ENCODE assay signal across 16 cellular contexts in the genomic region with DNA sequence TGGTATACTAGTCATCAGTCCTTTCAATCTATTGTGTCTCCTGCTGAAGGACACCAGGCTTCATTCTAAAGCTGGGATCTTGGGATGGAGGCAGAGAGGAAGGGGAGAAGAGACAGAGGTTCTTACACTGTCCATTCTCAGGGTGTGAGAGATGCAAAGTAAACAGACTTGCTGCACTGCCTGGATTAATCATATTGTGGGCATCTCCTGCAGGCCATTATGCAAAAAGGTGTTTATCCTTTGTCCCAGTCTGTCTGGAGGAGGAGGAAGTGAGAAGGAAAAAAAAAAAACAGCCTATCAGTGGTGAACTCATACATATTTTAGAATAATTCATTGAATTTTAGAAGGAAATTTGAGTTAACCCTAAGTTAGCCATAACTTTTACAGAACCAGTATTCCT.
"Had no signal": no experiment of that assay in that cellular context is flagged by ENCODE, and none has a peak within 500 bp of the region (broad histone marks: within the 10 kb centered on the region; RNA-seq: fewer than 3 reads in every experiment).

No MANE protein-coding gene starts in this region.

- ATAC-seq: left ventricle myocardium superior, natural killer cell had no signal

- H3K4me3 ChIP-seq: hepatocyte, tibial artery had no signal

- H3K27ac ChIP-seq: brain microvascular endothelial cell, hepatocyte, tibial artery had no signal

- H3K4me1 ChIP-seq: tibial artery had no signal

- H3K36me3 ChIP-seq: brain microvascular endothelial cell, tibial artery had no signal

- H3K27me3 ChIP-seq: brain microvascular endothelial cell, hepatocyte, tibial artery had no signal

- DNase-seq: activated naive CD8-positive, alpha-beta T cell treated with anti-CD3 and anti-CD28 coated beads, Interleukin-2, amount 10 ng/mL, durations not matched to agents 7 days and 5 days; brain microvascular endothelial cell; cerebellar nuclear complex; effector memory CD4-positive, alpha-beta T cell; erythroblast; islet precursor cell; left ventricle myocardium superior; mesenchymal stem cell; natural killer cell; retina; stimulated activated CD4-positive, alpha-beta T cell treated with anti-CD3 and anti-CD28 coated beads, Interleukin-2, amount 100 ng/mL, for 48 hours; stimulated activated naive CD4-positive, alpha-beta T cell; T-helper 9 cell; tibial artery had no signal

- FAIRE-seq: urothelium cell line had no signal
